11 cellular contexts compared by ENCODE assay signal in the genomic region with DNA sequence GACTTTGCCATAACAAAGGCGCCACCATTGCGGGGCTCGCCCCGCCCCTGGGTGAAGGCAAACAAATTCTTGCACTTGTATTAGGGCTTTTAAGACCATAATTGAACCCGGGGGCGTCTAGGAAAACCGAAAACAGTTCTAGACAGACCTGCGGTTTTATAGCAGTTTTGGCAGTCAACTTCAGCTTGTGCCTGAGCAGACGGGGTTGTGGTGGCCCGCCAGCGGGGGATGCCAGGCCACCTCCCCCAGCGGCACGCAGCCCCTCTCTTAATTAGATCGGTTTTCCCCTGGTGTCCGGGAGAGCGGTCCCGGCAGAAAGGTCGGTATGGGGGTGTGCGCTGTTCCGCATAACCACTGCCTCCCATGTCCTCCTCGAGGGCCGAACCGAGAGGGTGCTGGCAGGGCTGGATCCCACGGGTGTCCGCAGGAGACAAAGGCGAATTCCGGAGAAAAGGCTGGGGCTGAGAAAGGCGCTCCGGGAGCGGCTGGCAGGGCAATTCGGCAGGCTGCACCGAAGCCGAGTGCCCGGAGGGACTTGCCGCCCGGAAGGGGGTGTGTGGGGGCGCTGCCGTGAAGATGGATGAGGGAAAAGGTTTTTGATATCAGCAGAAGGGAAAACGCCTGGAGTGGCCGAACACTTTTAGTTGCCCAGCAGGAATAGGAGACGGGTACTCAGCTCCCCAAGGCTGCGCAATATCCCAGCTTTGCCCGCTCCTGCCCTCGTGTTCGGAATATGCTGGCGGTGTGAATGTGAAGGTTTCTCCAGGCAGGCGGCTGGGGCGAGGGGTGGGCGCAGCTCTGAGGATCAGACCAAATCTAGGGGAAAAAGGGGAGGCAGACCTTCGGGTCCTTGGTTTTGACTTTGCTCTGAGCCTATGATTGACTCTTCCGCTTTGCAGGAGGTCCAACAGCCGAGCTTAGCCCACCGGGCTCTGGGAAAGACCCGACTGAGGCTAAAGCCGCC. TPM values are rescaled to one million over a fixed set of nuclear protein-coding genes. Genes with fewer than 3 reads are reported as not detected.
DNase-seq lines count a peak whose midpoint lies in the region; ATAC-seq and TF ChIP-seq lines count a peak whose summit lies in the region.
"Had no signal": no experiment of that assay in that cellular context is flagged by ENCODE, and none has a peak within 500 bp of the region (broad histone marks: within the 10 kb centered on the region; RNA-seq: fewer than 3 reads in every experiment).

No MANE protein-coding gene starts in this region.

- H3K9me3 ChIP-seq in cardiac muscle cell (ENCODE audit: low read depth) (no peaks in the 10 kb centered on the region), adrenal gland (replicated peaks in 1 of 3) (no peaks in the 10 kb centered on the region), mucosa of descending colon (no peaks in the 10 kb centered on the region), upper lobe of right lung (no peaks in the 10 kb centered on the region)

- no peaks in the 10 kb centered on the region for H3K36me3 ChIP-seq in cardiac muscle cell
- no peaks in the 10 kb centered on the region for H3K36me3 ChIP-seq in adrenal gland (replicated peaks in 1 of 2)
- H3K36me3 ChIP-seq in mucosa of descending colon (ENCODE audit: low read depth) = no peaks in the 10 kb centered on the region
- H3K36me3 ChIP-seq in upper lobe of right lung = no peaks in the 10 kb centered on the region

- H3K27ac ChIP-seq in cardiac muscle cell (no peak overlapping the region), adrenal gland (no peak overlapping the region), upper lobe of right lung (no peak overlapping the region)
- H3K27ac ChIP-seq: C4-2B had no signal

- H3K27me3 ChIP-seq in cardiac muscle cell (peaks cover 100% of the 10 kb centered on the region), adrenal gland (peaks cover 100% of the 10 kb centered on the region), upper lobe of right lung (peaks cover 100% of the 10 kb centered on the region)

- intact Hi-C loops in Right ventricle myocardium superior (cut with DNase I) = no loop called here
- intact Hi-C loops in adrenal gland (cut with DNase I) = loop anchor here in 1 of 2 donors (10.0 kb wide), 1 partner anchor 1313 kb away; no protein-coding TSS in a partner anchor
- intact Hi-C loops in mucosa of descending colon (cut with DNase I, micrococcal nuclease) = no loop called here
- intact Hi-C loops in upper lobe of right lung (cut with DNase I) = no loop called here

- DNase-seq in cardiac muscle cell (ENCODE audit: low read depth in 1 of 2, low spot score in 1 of 2) (no peak), Right ventricle myocardium superior (no peak), adrenal gland (peak in 4 of 7 donors; percentile 1 to 49 (median 12)), mucosa of descending colon (peak in 2 of 3 donors; percentile 50 to 68), upper lobe of right lung (peak; percentile 57), pons (ENCODE audit: low spot score) (no peak), NCI-H1092 (lab: John Stamatoyannopoulos, UW) (no peak), NCI-H345 treated with DMSO at 0.1 percent for 48 hours (lab: John Stamatoyannopoulos, UW; ENCODE audit: unreplicated experiment) (no peak)
- DNase-seq: GOT3, hippocampal formation had no signal

- 10 to 15% (median 11%) methylated on average over 37 to 55 of the region's 55 CpGs for WGBS in adrenal gland, 4 donors

- ATAC-seq in Right ventricle myocardium superior (ENCODE audit: poor library complexity) (no peak), mucosa of descending colon (no peak), upper lobe of right lung (no peak)

- TF ChIP-seq POLR2A in adrenal gland (IDR thresholded peaks at IDR 0.05) = no peak

- TF ChIP-seq CTCF in cardiac muscle cell (IDR thresholded peaks at IDR 0.05; ENCODE audit: low read depth, low read length) (no peak), adrenal gland (IDR thresholded peaks at IDR 0.05) (no peak), mucosa of descending colon (IDR thresholded peaks at IDR 0.05) (no peak), upper lobe of right lung (IDR thresholded peaks at IDR 0.05) (no peak)

- H3K4me1 ChIP-seq in cardiac muscle cell (ENCODE audit: low read depth) = peaks cover 3% of the 10 kb centered on the region
- H3K4me1 ChIP-seq in adrenal gland (replicated peaks in 1 of 2) = peaks cover 15 to 35% of the 10 kb centered on the region in 2 donors
- peaks cover 47% of the 10 kb centered on the region for H3K4me1 ChIP-seq in mucosa of descending colon (ENCODE audit: low read depth)
- peaks cover 48% of the 10 kb centered on the region for H3K4me1 ChIP-seq in upper lobe of right lung

- peak overlapping the region; percentile 10 for H3K4me3 ChIP-seq in cardiac muscle cell
- H3K4me3 ChIP-seq in adrenal gland = peak overlapping the region in 1 of 4 donors; percentile 38
- H3K4me3 ChIP-seq in mucosa of descending colon = peak overlapping the region; percentile 13
- peak overlapping the region; percentile 25 for H3K4me3 ChIP-seq in upper lobe of right lung

RNA-seq across cellular contexts. Expression of a gene that starts 3.0 kb away (rescaled TPM):
- total RNA-seq in cardiac muscle cell (not detected in 2 replicates), Right ventricle myocardium superior (not detected), adrenal gland (1 to 10 TPM in 5 of 8 donors, under 1 TPM in 2, not detected in 1; 0.13 to 2.4 (median 1.2) TPM), mucosa of descending colon (10 to 100 TPM in 1 of 3 donors, 1 to 10 TPM in 2; 3.2 to 27.2 (median 5.4) TPM), upper lobe of right lung (not detected)
- polyA plus RNA-seq in cardiac muscle cell (not detected in 2 replicates), adrenal gland (1 to 10 TPM in 1 of 3 donors, under 1 TPM in 2; 0.20 to 3.0 (median 0.40) TPM)

RNA-seq across cellular contexts. Expression of a gene that starts 11.9 kb away (rescaled TPM):
- total RNA-seq in cardiac muscle cell = not detected in 2 replicates
- polyA plus RNA-seq in cardiac muscle cell = not detected in 2 replicates
- total RNA-seq in Right ventricle myocardium superior = not detected
- total RNA-seq in adrenal gland = 1 to 10 TPM in 1 of 8 donors, under 1 TPM in 7; 0.19 to 1.4 (median 0.62) TPM
- 1 to 10 TPM in 1 of 3 donors, under 1 TPM in 2; 0.17 to 1.1 (median 0.24) TPM for polyA plus RNA-seq in adrenal gland
- total RNA-seq in mucosa of descending colon = 10 to 100 TPM; 28.0 to 54.3 (median 42.2) TPM
- not detected for total RNA-seq in upper lobe of right lung

RNA-seq across cellular contexts. Expression of a gene that starts 13.9 kb away (rescaled TPM):
- not detected in 2 replicates for total RNA-seq in cardiac muscle cell
- polyA plus RNA-seq in cardiac muscle cell = not detected in 2 replicates
- total RNA-seq in Right ventricle myocardium superior = not detected
- total RNA-seq in adrenal gland = 10 to 100 TPM in 6 of 8 donors, 1 to 10 TPM in 2; 7.8 to 14.7 (median 12.2) TPM
- 10 to 100 TPM in 1 of 3 donors, 1 to 10 TPM in 2; 3.8 to 14.1 (median 4.2) TPM for polyA plus RNA-seq in adrenal gland
- total RNA-seq in mucosa of descending colon = 10 to 100 TPM; 25.0 to 56.9 (median 25.8) TPM
- total RNA-seq in upper lobe of right lung = 0.38 TPM

RNA-seq across cellular contexts. Expression of a gene that starts 22.6 kb away (rescaled TPM):
- total RNA-seq in cardiac muscle cell = not detected in 2 replicates
- polyA plus RNA-seq in cardiac muscle cell = not detected in 2 replicates
- not detected for total RNA-seq in Right ventricle myocardium superior
- 10 to 100 TPM in 6 of 8 donors, 1 to 10 TPM in 2; 7.7 to 20.1 (median 12.6) TPM for total RNA-seq in adrenal gland
- 10 to 100 TPM in 1 of 3 donors, 1 to 10 TPM in 2; 2.7 to 26.7 (median 4.4) TPM for polyA plus RNA-seq in adrenal gland
- 10 to 100 TPM; 22.0 to 27.9 (median 25.0) TPM for total RNA-seq in mucosa of descending colon
- total RNA-seq in upper lobe of right lung = 1.2 TPM

RNA-seq across cellular contexts. Expression of a gene that starts 31.5 kb away (rescaled TPM):
- total RNA-seq in cardiac muscle cell = not detected in 2 replicates
- polyA plus RNA-seq in cardiac muscle cell = not detected in 2 replicates
- not detected for total RNA-seq in Right ventricle myocardium superior
- 10 to 100 TPM; 21.3 to 39.1 (median 24.9) TPM for total RNA-seq in adrenal gland
- polyA plus RNA-seq in adrenal gland = 10 to 100 TPM in 2 of 3 donors, 1 to 10 TPM in 1; 9.7 to 25.3 (median 12.4) TPM
- 10 to 100 TPM; 17.1 to 29.8 (median 27.9) TPM for total RNA-seq in mucosa of descending colon
- total RNA-seq in upper lobe of right lung = 2.9 TPM

Comparison
In these comparisons a context has a peak if more than half of its experiments do, and no peak if none do; other contexts are left out.
1. DNase-seq: peak in adrenal gland (4 of 7), mucosa of descending colon (2 of 3) and upper lobe of right lung (single experiment); none in cardiac muscle cell (0 of 2), Right ventricle myocardium superior (single experiment), pons (single experiment), NCI-H1092 (single experiment) and NCI-H345 treated with DMSO at 0.1 percent for 48 hours (single experiment).
2. RNA of a gene that starts 11.9 kb away (total RNA-seq): 28.0 to 54.3 TPM in mucosa of descending colon; 0.19 to 1.4 TPM in adrenal gland, not detected in cardiac muscle cell, not detected in Right ventricle myocardium superior (single experiment) and not detected in upper lobe of right lung (single experiment); every median in the first group is over 10 times any median in the second.